ENCODE assay signal across 17 cellular contexts in the genomic region with DNA sequence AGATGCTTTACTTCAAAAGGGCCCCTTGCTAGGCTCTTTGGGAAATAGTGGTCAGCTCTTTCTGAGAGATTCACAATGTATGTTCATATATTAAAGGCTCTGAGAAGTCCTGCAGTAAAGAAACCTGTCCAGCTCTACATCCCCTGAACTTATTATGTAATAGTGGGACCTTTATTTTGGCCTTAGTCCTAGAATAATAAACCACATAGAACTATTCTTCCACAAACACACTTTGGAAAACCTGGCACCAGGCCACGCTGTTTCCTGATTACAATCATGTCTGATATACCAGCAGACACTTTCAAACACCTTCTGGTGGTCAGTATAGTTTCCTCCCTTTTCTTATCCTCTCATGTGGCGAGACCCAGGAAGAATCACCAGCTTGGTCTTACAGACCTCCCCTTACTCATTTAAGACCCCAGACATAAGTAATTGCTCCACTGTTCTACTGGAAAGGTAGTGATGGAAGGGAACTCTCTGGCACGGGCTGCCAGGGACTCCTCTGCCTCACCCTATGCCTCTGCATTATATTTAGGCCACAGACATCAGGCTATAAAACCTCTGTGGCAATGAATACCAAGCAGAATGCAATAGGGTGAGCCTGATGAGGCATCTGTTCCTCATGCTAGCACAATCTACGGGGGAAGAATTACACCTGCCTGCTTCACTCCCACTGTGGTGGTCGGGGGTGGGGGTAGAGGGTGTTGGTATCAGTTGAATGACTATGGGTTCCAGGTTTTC. TPM values are rescaled to one million over a fixed set of nuclear protein-coding genes. Genes with fewer than 3 reads are reported as not detected.
A peak's percentile ranks its signal among the peaks of the same experiment; 100 is the strongest.
DNase-seq lines count a peak whose midpoint lies in the region; ATAC-seq and TF ChIP-seq lines count a peak whose summit lies in the region.
"Had no signal": no experiment of that assay in that cellular context is flagged by ENCODE, and none has a peak within 500 bp of the region (broad histone marks: within the 10 kb centered on the region; RNA-seq: fewer than 3 reads in every experiment).

No MANE protein-coding gene starts in this region.

- no peak for TF ChIP-seq EP300 in transverse colon (IDR thresholded peaks at IDR 0.05; ENCODE audit: low read depth)

- H3K27ac ChIP-seq in right cardiac atrium (ENCODE audit: low read length) = no peak overlapping the region
- no peak overlapping the region for H3K27ac ChIP-seq in transverse colon
- H3K27ac ChIP-seq: GM23248, thoracic aorta had no signal

- no peaks in the 10 kb centered on the region for H3K4me1 ChIP-seq in right cardiac atrium (ENCODE audit: control insufficient read depth, insufficient read depth, low read length)
- no peaks in the 10 kb centered on the region for H3K4me1 ChIP-seq in transverse colon

- H3K4me3 ChIP-seq in astrocyte of the cerebellum (ENCODE audit: low read depth, low read length) (no peak overlapping the region), right cardiac atrium (ENCODE audit: low read length) (no peak overlapping the region), transverse colon (no peak overlapping the region)
- H3K4me3 ChIP-seq: GM23248, thoracic aorta had no signal

- in situ Hi-C loops in astrocyte of the cerebellum (cut with HindIII; ENCODE audit: low sequenced_read_pairs) = no loop called here
- in situ Hi-C loops in transverse colon (cut with MboI; ENCODE audit: low pct_ligation_motif_present in 1 of 4, low pct_unique_long_range_greater_than_20kb in 1 of 4, low sequenced_read_pairs in 3 of 4) = no loop called here

- TF ChIP-seq CTCF in astrocyte of the cerebellum (IDR thresholded peaks at IDR 0.05; ENCODE audit: low read depth, low read length, missing control alignments) (no peak), transverse colon (IDR thresholded peaks at IDR 0.05) (no peak)

- ATAC-seq in right cardiac atrium (peak in 1 of 2 donors; percentile 61), GM18870 (IDR thresholded peaks at IDR 0.05; ENCODE audit: unreplicated experiment) (no peak)

- DNase-seq in NCI-H2029 (lab: John Stamatoyannopoulos, UW) (peak; percentile 5), NCI-H2029 treated with DMSO at 0.1 percent for 48 hours (lab: John Stamatoyannopoulos, UW) (no peak), astrocyte of the cerebellum (ENCODE audit: low read depth) (peak; percentile 8), right cardiac atrium (peak; percentile 70 to 85 (median 74)), transverse colon (peak; percentile 13), NCI-H2227 (lab: John Stamatoyannopoulos, UW; ENCODE audit: unreplicated experiment) (no peak), AG08395 (ENCODE audit: low spot score) (no peak)
- DNase-seq: activated gamma-delta T cell treated with Interleukin-2 at 50 U/mL for 16 hours; cerebellar nuclear complex; DMS153; islet precursor cell; NK-92 treated with Interleukin-12 subunit alpha and Interleukin-12 subunit beta, amount 100 ng/mL, for 24 hours had no signal

- intact Hi-C loops in right cardiac atrium (cut with DNase I) = no loop called here
- intact Hi-C loops in transverse colon (cut with DNase I; ENCODE audit: low total_unique reads) = no loop called here

- H3K36me3 ChIP-seq in transverse colon = no peaks in the 10 kb centered on the region
- H3K36me3 ChIP-seq: thoracic aorta had no signal

- H3K9me3 ChIP-seq in right cardiac atrium (ENCODE audit: control insufficient read depth, low read length) (no peaks in the 10 kb centered on the region), transverse colon (no peaks in the 10 kb centered on the region)
- H3K9me3 ChIP-seq: thoracic aorta had no signal

- 73% methylated on average over 5 of the region's 5 CpGs for WGBS in right cardiac atrium
- 60% methylated on average over 5 of the region's 5 CpGs; no CpG with 5 or more reads in 1 of the 2 donors for WGBS in transverse colon (ENCODE audit: low coverage in 1 of 2), 2 donors

- no peak for TF ChIP-seq POLR2A in transverse colon (IDR thresholded peaks at IDR 0.05)

- H3K27me3 ChIP-seq in right cardiac atrium (ENCODE audit: control insufficient read depth, insufficient read depth) (no peaks in the 10 kb centered on the region), transverse colon (no peaks in the 10 kb centered on the region)

RNA-seq across cellular contexts. Expression of a gene that starts 5.7 kb away (rescaled TPM):
- total RNA-seq in right cardiac atrium = 1 to 10 TPM; 1.0 to 3.6 (median 2.8) TPM
- polyA plus RNA-seq in right cardiac atrium = 0.36 TPM
- not detected for total RNA-seq in transverse colon
- total RNA-seq: GM23248; natural killer cell treated with Interleukin-12 subunit alpha and Interleukin-12 subunit beta and Interleukin-15 and Interleukin-18, amount 100 ng/mL, for 72 hours; thoracic aorta had no signal
- polyA plus RNA-seq: GM23248 had no signal

RNA-seq across cellular contexts. Expression of a gene that starts 29.9 kb away (rescaled TPM):
- not detected for total RNA-seq in right cardiac atrium
- not detected for polyA plus RNA-seq in right cardiac atrium
- total RNA-seq in transverse colon = not detected
- total RNA-seq: A673; GM23248; natural killer cell treated with Interleukin-12 subunit alpha and Interleukin-12 subunit beta and Interleukin-15 and Interleukin-18, amount 100 ng/mL, for 72 hours; thoracic aorta had no signal
- polyA plus RNA-seq: GM23248 had no signal

Comparison
In these comparisons a context has a peak if more than half of its experiments do, and no peak if none do; other contexts are left out.
1. DNase-seq: peak in NCI-H2029 (single experiment), astrocyte of the cerebellum (single experiment), right cardiac atrium (3 of 3) and transverse colon (single experiment); none in NCI-H2029 treated with DMSO at 0.1 percent for 48 hours (single experiment), NCI-H2227 (single experiment) and AG08395 (single experiment).